In the genomic region with DNA sequence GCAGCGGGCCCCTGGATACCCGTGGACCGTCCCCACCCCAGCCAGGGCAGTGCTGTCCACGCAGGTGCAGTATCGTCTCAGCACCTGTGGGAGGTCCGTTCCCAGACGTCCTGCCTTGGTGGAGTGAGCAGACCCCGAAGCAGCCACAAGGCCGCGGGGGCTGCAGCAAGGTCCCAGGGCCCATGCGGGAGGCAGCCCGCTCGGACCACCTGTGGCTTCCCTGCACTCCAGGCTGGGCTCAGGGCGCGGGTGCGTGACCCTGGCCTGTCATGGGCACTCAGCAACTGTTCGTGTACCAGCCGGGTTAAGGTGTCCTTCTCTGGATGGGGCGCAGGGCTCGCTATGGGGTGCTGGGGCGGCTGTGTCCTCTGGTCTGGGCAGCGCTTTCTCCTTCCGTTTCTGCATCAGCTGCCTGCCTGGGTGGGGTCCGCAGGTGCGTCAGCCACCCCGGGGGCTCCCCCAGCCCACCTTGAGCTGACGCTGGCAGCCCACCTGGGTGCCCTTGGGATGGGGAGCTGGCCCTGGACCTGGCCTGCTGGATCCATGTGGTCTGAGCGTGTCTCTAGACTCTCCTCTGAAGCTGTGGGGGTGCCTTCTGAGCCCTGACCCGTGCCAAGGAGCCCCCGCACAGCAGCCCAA, we compare ENCODE assay signal across 13 cellular contexts.
"Had no signal": no experiment of that assay in that cellular context is flagged by ENCODE, and none has a peak within 500 bp of the region (broad histone marks: within the 10 kb centered on the region; RNA-seq: fewer than 3 reads in every experiment).

No MANE protein-coding gene starts in this region.

- H3K27ac Mint-ChIP-seq: activated naive CD4-positive, alpha-beta T cell treated with anti-CD3 and anti-CD28 coated beads, Interleukin-2, amount 50 U/mL, for 72 hours; T-helper 2 cell treated with Interferon-gamma antibody and Interleukin-4, amounts not matched to agents 5 μg/mL and 100 μg/mL, for 36 hours had no signal

- H3K27me3 ChIP-seq: heart right ventricle, upper lobe of left lung had no signal

- FAIRE-seq: astrocyte, colon had no signal

- H3K9me3 Mint-ChIP-seq: activated naive CD4-positive, alpha-beta T cell treated with anti-CD3 and anti-CD28 coated beads, Interleukin-2, amount 50 U/mL, for 72 hours; T-helper 2 cell treated with Interferon-gamma antibody and Interleukin-4, amounts not matched to agents 5 μg/mL and 100 μg/mL, for 36 hours had no signal

- DNase-seq: islet precursor cell; left cardiac atrium; retina; stimulated activated CD4-positive, alpha-beta T cell treated with anti-CD3 and anti-CD28 coated beads, Interleukin-2, amount 100 ng/mL, for 48 hours had no signal

- H3K27ac ChIP-seq: epithelial cell of prostate, thoracic aorta, upper lobe of left lung had no signal

- H3K27me3 Mint-ChIP-seq: progenitor cell of endocrine pancreas had no signal

- H3K9me3 ChIP-seq: heart right ventricle, thoracic aorta, upper lobe of left lung had no signal

- H3K36me3 Mint-ChIP-seq: activated naive CD4-positive, alpha-beta T cell treated with anti-CD3 and anti-CD28 coated beads, Interleukin-2, amount 50 U/mL, for 72 hours had no signal

- H3K36me3 ChIP-seq: heart right ventricle, thoracic aorta, upper lobe of left lung had no signal

- H3K4me3 ChIP-seq: thoracic aorta, upper lobe of left lung had no signal
